ENCODE assay signal across 8 cellular contexts in genomic region chr9:74497750-74498615, GRCh38. TPM values are rescaled to one million over a fixed set of nuclear protein-coding genes. Genes with fewer than 3 reads are reported as not detected.
DNase-seq lines count a peak whose midpoint lies in the region; ATAC-seq lines count a peak whose summit lies in the region.

No MANE protein-coding gene starts in this region.

- peaks cover 67% of the 10 kb centered on the region for H3K27me3 Mint-ChIP-seq in activated T-helper 2 cell treated with anti-CD3 and anti-CD28 coated beads, Interferon-gamma antibody, Interleukin-2, Interleukin-4, amounts not matched to agents 10 μg/mL and 5 μg/mL and 100 μg/mL, durations not matched to agents 14 hours and 24 hours and 36 hours (ENCODE audit: low read depth)

- peak overlapping the region; percentile 86 for H3K4me3 Mint-ChIP-seq in activated T-helper 2 cell treated with anti-CD3 and anti-CD28 coated beads, Interferon-gamma antibody, Interleukin-2, Interleukin-4, amounts not matched to agents 10 μg/mL and 5 μg/mL and 100 μg/mL, durations not matched to agents 14 hours and 24 hours and 36 hours (ENCODE audit: low read depth)

- ATAC-seq in HG03066 (IDR thresholded peaks at IDR 0.05; ENCODE audit: low read depth, unreplicated experiment), result peak; percentile 7
- peak; percentile 31 to 45 for ATAC-seq in left cardiac atrium
- no peak for ATAC-seq in GM21526 (IDR thresholded peaks at IDR 0.05; ENCODE audit: low FRiP score, unreplicated experiment)

- peaks cover 34% of the 10 kb centered on the region for H3K4me1 Mint-ChIP-seq in activated T-helper 2 cell treated with anti-CD3 and anti-CD28 coated beads, Interferon-gamma antibody, Interleukin-2, Interleukin-4, amounts not matched to agents 10 μg/mL and 5 μg/mL and 100 μg/mL, durations not matched to agents 14 hours and 24 hours and 36 hours (ENCODE audit: low read depth)

- no peaks in the 10 kb centered on the region for H3K36me3 Mint-ChIP-seq in activated T-helper 2 cell treated with anti-CD3 and anti-CD28 coated beads, Interferon-gamma antibody, Interleukin-2, Interleukin-4, amounts not matched to agents 10 μg/mL and 5 μg/mL and 100 μg/mL, durations not matched to agents 14 hours and 24 hours and 36 hours (ENCODE audit: low read depth)

- DNase-seq in GM03348 (ENCODE audit: low spot score) (peak; percentile 33), left cardiac atrium (peak; percentile 37), posterior vena cava (ENCODE audit: low spot score) (peak; percentile 80), NCI-H774 (lab: John Stamatoyannopoulos, UW) (no peak), NOMO-1 treated with dmso at 0.1 percent for 144 hours (lab: John Stamatoyannopoulos, UW; ENCODE audit: unreplicated experiment) (no peak)
- peak; percentile 12 for DNase-seq in activated T-helper 2 cell treated with anti-CD3 and anti-CD28 coated beads, Interferon-gamma antibody, Interleukin-2, Interleukin-4, amounts not matched to agents 10 μg/mL and 5 μg/mL and 100 μg/mL, durations not matched to agents 14 hours and 24 hours and 36 hours (ENCODE audit: low spot score)

- no peak overlapping the region for H3K27ac Mint-ChIP-seq in activated T-helper 2 cell treated with anti-CD3 and anti-CD28 coated beads, Interferon-gamma antibody, Interleukin-2, Interleukin-4, amounts not matched to agents 10 μg/mL and 5 μg/mL and 100 μg/mL, durations not matched to agents 14 hours and 24 hours and 36 hours

- no peaks in the 10 kb centered on the region for H3K9me3 Mint-ChIP-seq in activated T-helper 2 cell treated with anti-CD3 and anti-CD28 coated beads, Interferon-gamma antibody, Interleukin-2, Interleukin-4, amounts not matched to agents 10 μg/mL and 5 μg/mL and 100 μg/mL, durations not matched to agents 14 hours and 24 hours and 36 hours

- intact Hi-C loops in activated T-helper 2 cell treated with anti-CD3 and anti-CD28 coated beads, Interferon-gamma antibody, Interleukin-2, Interleukin-4, amounts not matched to agents 10 μg/mL and 5 μg/mL and 100 μg/mL, durations not matched to agents 14 hours and 24 hours and 36 hours (cut with micrococcal nuclease), result loop anchor here (5.0 kb wide), 1 partner anchor 529 kb away; the partner anchor contains the start of gene CARNMT1
- intact Hi-C loops in left cardiac atrium (cut with DNase I), result no loop called here
- intact Hi-C loops in posterior vena cava (cut with DNase I), result no loop called here

RNA-seq across cellular contexts. Expression of gene RORB, which starts 0.8 kb away (rescaled TPM):
- 0.02 and 0.11 TPM in 2 replicates for total RNA-seq in activated T-helper 2 cell treated with anti-CD3 and anti-CD28 coated beads, Interferon-gamma antibody, Interleukin-2, Interleukin-4, amounts not matched to agents 10 μg/mL and 5 μg/mL and 100 μg/mL, durations not matched to agents 14 hours and 24 hours and 36 hours
- total RNA-seq in left cardiac atrium, result 1 to 10 TPM; 1.2 to 3.2 TPM
- total RNA-seq in posterior vena cava, result under 1 TPM; 0.56 to 0.62 TPM

Comparison
In these comparisons a context has a peak if more than half of its experiments do, and no peak if none do; other contexts are left out.
1. DNase-seq: peak in GM03348 (single experiment), activated T-helper 2 cell treated with anti-CD3 and anti-CD28 coated beads, Interferon-gamma antibody, Interleukin-2, Interleukin-4, amounts not matched to agents 10 μg/mL and 5 μg/mL and 100 μg/mL, durations not matched to agents 14 hours and 24 hours and 36 hours (single experiment), left cardiac atrium (single experiment) and posterior vena cava (single experiment); none in NCI-H774 (single experiment) and NOMO-1 treated with dmso at 0.1 percent for 144 hours (single experiment).